ENCODE assay signal across 1 cellular context in genomic region chr1:109740615-109741373, GRCh38.
TF ChIP-seq lines count a peak whose summit lies in the region.

Gene GSTM3 (minus strand): TSS chr1:109741038. CDS start chr1:109740287, 751 bp downstream.

TF ChIP-seq in HepG2, 621 proteins besides CTCF, POLR2A, EP300 and RAD21 (continued from another document and continues in another):
- no peak for TF ChIP-seq ATF5 (CRISPR knock-in tag; IDR thresholded peaks at IDR 0.05; ENCODE audit: low read depth)
- TF ChIP-seq ZNF530 (CRISPR knock-in tag; IDR thresholded peaks at IDR 0.05; ENCODE audit: low read depth): no peak
- TF ChIP-seq KAT2B (IDR thresholded peaks at IDR 0.05; ENCODE audit: borderline replicate concordance, low read depth, low read length): no peak
- TF ChIP-seq FUBP1 (CRISPR knock-in tag; IDR thresholded peaks at IDR 0.05; ENCODE audit: borderline replicate concordance): no peak
- TF ChIP-seq NFKBIZ (CRISPR knock-in tag; IDR thresholded peaks at IDR 0.05): no peak
- no peak for TF ChIP-seq ZNF574 (CRISPR knock-in tag; IDR thresholded peaks at IDR 0.05)
- TF ChIP-seq ZBTB33 (CRISPR knock-in tag; IDR thresholded peaks at IDR 0.05): no peak
- TF ChIP-seq HMG20A (CRISPR knock-in tag; IDR thresholded peaks at IDR 0.05; ENCODE audit: borderline replicate concordance): no peak
- no peak for TF ChIP-seq ZNF609 (CRISPR knock-in tag; IDR thresholded peaks at IDR 0.05; ENCODE audit: borderline replicate concordance)
- TF ChIP-seq TGIF2 (CRISPR knock-in tag; IDR thresholded peaks at IDR 0.05): 0 out of 2 replicates have a peak, but pooled peaks have one; percentile 33
- TF ChIP-seq ZFP37 (CRISPR knock-in tag; IDR thresholded peaks at IDR 0.05; ENCODE audit: borderline replicate concordance): no peak
- TF ChIP-seq TBP (CRISPR knock-in tag; IDR thresholded peaks at IDR 0.05): no peak
- TF ChIP-seq PLSCR1 (CRISPR knock-in tag; IDR thresholded peaks at IDR 0.05; ENCODE audit: borderline replicate concordance): no peak
- no peak for TF ChIP-seq REL (CRISPR knock-in tag; conservative IDR thresholded peaks at IDR 0.05)
- TF ChIP-seq ARNTL (CRISPR knock-in tag; IDR thresholded peaks at IDR 0.05): no peak
- TF ChIP-seq SMYD3 (CRISPR knock-in tag; IDR thresholded peaks at IDR 0.05): no peak
- no peak for TF ChIP-seq SP1 (IDR thresholded peaks at IDR 0.05)
- TF ChIP-seq SP1 (CRISPR knock-in tag; IDR thresholded peaks at IDR 0.05): no peak
- no peak for TF ChIP-seq ZNF460 (CRISPR knock-in tag; IDR thresholded peaks at IDR 0.05; ENCODE audit: borderline replicate concordance)
- 0 out of 2 replicates have a peak, but pooled peaks have one; percentile 7 for TF ChIP-seq ZNF414 (CRISPR knock-in tag; IDR thresholded peaks at IDR 0.05)
- TF ChIP-seq THAP8 (CRISPR knock-in tag; IDR thresholded peaks at IDR 0.05; ENCODE audit: borderline replicate concordance): no peak
- TF ChIP-seq ZNF383 (CRISPR knock-in tag; IDR thresholded peaks at IDR 0.05; ENCODE audit: borderline replicate concordance): no peak
- no peak for TF ChIP-seq FOXM1 (CRISPR knock-in tag; IDR thresholded peaks at IDR 0.05)
- no peak for TF ChIP-seq ZNF24 (IDR thresholded peaks at IDR 0.05)
- TF ChIP-seq SIX1 (CRISPR knock-in tag; IDR thresholded peaks at IDR 0.05; ENCODE audit: borderline replicate concordance): 0 out of 2 replicates have a peak, but pooled peaks have one; percentile 10
- no peak for TF ChIP-seq KLF11 (CRISPR knock-in tag; IDR thresholded peaks at IDR 0.05)
- no peak for TF ChIP-seq MIXL1 (CRISPR knock-in tag; IDR thresholded peaks at IDR 0.05)
- TF ChIP-seq ZBTB39 (CRISPR knock-in tag; IDR thresholded peaks at IDR 0.05): 0 out of 2 replicates have a peak, but pooled peaks have one; percentile 30
- TF ChIP-seq ZNF605 (CRISPR knock-in tag; IDR thresholded peaks at IDR 0.05): no peak
- TF ChIP-seq ZNF687 (CRISPR knock-in tag; IDR thresholded peaks at IDR 0.05): 0 out of 2 replicates have a peak, but pooled peaks have one; percentile 24
- TF ChIP-seq ZNF143 (CRISPR knock-in tag; IDR thresholded peaks at IDR 0.05): no peak
- no peak for TF ChIP-seq ZNF644 (CRISPR knock-in tag; IDR thresholded peaks at IDR 0.05; ENCODE audit: low read depth)
- TF ChIP-seq NFYB (CRISPR knock-in tag; IDR thresholded peaks at IDR 0.05): no peak
- TF ChIP-seq HMGXB4 (CRISPR knock-in tag; IDR thresholded peaks at IDR 0.05; ENCODE audit: borderline replicate concordance in 1 of 2, low read depth in 1 of 2): peak in 1 of 2 experiments; percentile 5; a peak in 1 of 4 replicates
